ENCODE assay signal across 22 cellular contexts in the genomic region with DNA sequence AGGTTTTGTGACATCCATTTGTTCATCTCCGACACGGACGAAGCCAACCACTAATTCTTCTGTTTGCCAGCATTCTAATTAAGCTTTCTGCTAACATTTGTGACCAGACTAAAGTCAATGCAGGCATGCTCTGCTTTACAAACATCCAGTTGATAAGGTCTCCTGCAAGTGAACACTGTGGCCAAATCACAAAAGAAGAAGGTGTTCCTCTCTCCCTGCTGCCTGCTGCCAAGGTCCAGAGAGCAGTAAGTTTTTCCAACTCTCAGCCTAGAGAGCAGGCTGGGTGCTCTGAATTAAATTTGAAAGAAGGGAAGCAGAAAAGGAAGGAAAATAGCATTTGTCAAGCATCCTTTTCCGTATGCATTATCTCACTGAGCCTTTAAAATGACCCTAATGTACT.
DNase-seq lines count a peak whose midpoint lies in the region; ATAC-seq and TF ChIP-seq lines count a peak whose summit lies in the region.
"Had no signal": no experiment of that assay in that cellular context is flagged by ENCODE, and none has a peak within 500 bp of the region (broad histone marks: within the 10 kb centered on the region; RNA-seq: fewer than 3 reads in every experiment).

No MANE protein-coding gene starts in this region.

- no peak overlapping the region for H2BK5ac ChIP-seq in mesenchymal stem cell (ENCODE audit: low read depth, low read length, poor library complexity, severe bottlenecking)

- no peak overlapping the region for H3K4me3 ChIP-seq in mesenchymal stem cell (ENCODE audit: insufficient read depth in 1 of 2, low read depth in 1 of 2, low read length in 2 of 2)
- no peak overlapping the region for H3K4me3 ChIP-seq in stomach smooth muscle (ENCODE audit: low read length in 2 of 2)
- H3K4me3 ChIP-seq in uterus, result no peak overlapping the region
- H3K4me3 ChIP-seq: A549; BLaER1 treated with 17β-estradiol and CSF1 and Interleukin-3, amounts not matched to agents 10 nM and 100 nM; GM12878; GM23248 had no signal

- H2AFZ ChIP-seq in mesenchymal stem cell (ENCODE audit: low read depth, low read length), result no peak overlapping the region
- H2AFZ ChIP-seq: GM23248 had no signal

- H3K27me3 ChIP-seq in mesenchymal stem cell (ENCODE audit: control insufficient read depth in 1 of 2, insufficient read depth in 1 of 2, low read length in 2 of 2) (peaks cover 0 to 3% of the 10 kb centered on the region in 2 experiments), stomach smooth muscle (ENCODE audit: control insufficient read depth in 1 of 2, insufficient read depth in 2 of 2, low read length in 2 of 2) (no peaks in the 10 kb centered on the region), uterus (no peaks in the 10 kb centered on the region)
- H3K27me3 ChIP-seq: BLaER1 treated with 17β-estradiol and CSF1 and Interleukin-3, amounts not matched to agents 10 nM and 100 nM had no signal

- H3K79me1 ChIP-seq in mesenchymal stem cell (replicated peaks; ENCODE audit: low read length, poor library complexity, severe bottlenecking), result no peaks in the 10 kb centered on the region

- no peaks in the 10 kb centered on the region for H3K36me3 ChIP-seq in mesenchymal stem cell (ENCODE audit: control insufficient read depth in 1 of 2, insufficient read depth in 2 of 2, low read depth in 1 of 2, low read length in 2 of 2)
- H3K36me3 ChIP-seq in stomach smooth muscle (ENCODE audit: control insufficient read depth in 2 of 2, insufficient read depth in 2 of 2, low read length in 2 of 2), result no peaks in the 10 kb centered on the region
- H3K36me3 ChIP-seq in uterus, result no peaks in the 10 kb centered on the region
- H3K36me3 ChIP-seq: BE2C had no signal

- H3K4me1 ChIP-seq in mesenchymal stem cell (ENCODE audit: control insufficient read depth, insufficient read depth, low read depth, low read length) (no peaks in the 10 kb centered on the region), stomach smooth muscle (ENCODE audit: control insufficient read depth, insufficient read depth, low read length) (peaks cover 22% of the 10 kb centered on the region), uterus (peaks cover 0 to 4% of the 10 kb centered on the region in 2 donors)
- H3K4me1 ChIP-seq: A549, BE2C had no signal

- no peak for TF ChIP-seq POLR2A in uterus (IDR thresholded peaks at IDR 0.05)

- 68% methylated on average over 4 of the region's 4 CpGs for WGBS in mesenchymal stem cell

- no peak overlapping the region for H3K27ac ChIP-seq in mesenchymal stem cell (ENCODE audit: low read length, poor library complexity, severe bottlenecking)
- peak overlapping the region; percentile 4 for H3K27ac ChIP-seq in stomach smooth muscle (ENCODE audit: low read length)
- H3K27ac ChIP-seq in uterus, result no peak overlapping the region
- H3K27ac ChIP-seq: A549; BLaER1 treated with 17β-estradiol and CSF1 and Interleukin-3, amounts not matched to agents 10 nM and 100 nM; GM23248 had no signal

- H3K4me2 ChIP-seq in mesenchymal stem cell (ENCODE audit: low read length, poor library complexity, severe bottlenecking), result no peak overlapping the region
- H3K4me2 ChIP-seq: A549 had no signal

- no peak for DNase-seq in left ventricle myocardium superior
- no peak for DNase-seq in left cardiac atrium
- DNase-seq in mesenchymal stem cell, result no peak
- DNase-seq in uterus, result no peak
- DNase-seq in HT-29 (ENCODE audit: low spot score), result no peak
- DNase-seq: 8988T; ACHN; AML-193; BE2C; CD4-positive, alpha-beta T cell; CD8-positive, alpha-beta memory T cell; DMS 273 treated with DMSO at 0.1 percent for 48 hours; DMS79; EL; GDM1; GM23248; H7; HCEC 1CT had no signal

- H3K14ac ChIP-seq in mesenchymal stem cell (ENCODE audit: low read length in 2 of 2), result no peak overlapping the region

- H3K18ac ChIP-seq in mesenchymal stem cell (ENCODE audit: low read depth in 1 of 2, low read length in 2 of 2), result no peak overlapping the region

- no peak overlapping the region for H3K23ac ChIP-seq in mesenchymal stem cell (ENCODE audit: low read length in 2 of 2)

- intact Hi-C loops in left ventricle myocardium superior (cut with micrococcal nuclease) (no loop called here), left cardiac atrium (cut with DNase I) (no loop called here), uterus (cut with DNase I; ENCODE audit: low total_unique reads) (no loop called here)

- H3K4ac ChIP-seq in mesenchymal stem cell (ENCODE audit: low read depth in 1 of 2, low read length in 2 of 2), result peak overlapping the region in 1 of 2 experiments; percentile 84

- H4K8ac ChIP-seq in mesenchymal stem cell (ENCODE audit: low read length), result no peak overlapping the region

- peak; percentile 58 for ATAC-seq in left ventricle myocardium superior
- ATAC-seq in left cardiac atrium, result no peak
- ATAC-seq: A549, GM12878 had no signal

- H2BK120ac ChIP-seq in mesenchymal stem cell (ENCODE audit: low read depth, low read length), result no peak overlapping the region

- no peak overlapping the region for H3K9ac ChIP-seq in mesenchymal stem cell (ENCODE audit: low read length)
- H3K9ac ChIP-seq in stomach smooth muscle (ENCODE audit: low read length in 2 of 2), result no peak overlapping the region
- H3K9ac ChIP-seq: BLaER1 treated with 17β-estradiol and CSF1 and Interleukin-3, amounts not matched to agents 10 nM and 100 nM; GM23248 had no signal

- no peaks in the 10 kb centered on the region for H3K9me3 ChIP-seq in mesenchymal stem cell (ENCODE audit: control insufficient read depth, low read length)
- H3K9me3 ChIP-seq in stomach smooth muscle (ENCODE audit: control insufficient read depth in 2 of 2, low read length in 2 of 2), result no peaks in the 10 kb centered on the region
- no peaks in the 10 kb centered on the region for H3K9me3 ChIP-seq in uterus
- H3K9me3 ChIP-seq: A549; BE2C; BLaER1 treated with 17β-estradiol and CSF1 and Interleukin-3, amounts not matched to agents 10 nM and 100 nM had no signal

- H2BK12ac ChIP-seq in mesenchymal stem cell (ENCODE audit: low read length in 2 of 2), result peak overlapping the region; percentile 63 to 84

- no peak overlapping the region for H2BK15ac ChIP-seq in mesenchymal stem cell (ENCODE audit: low read depth, poor library complexity, severe bottlenecking)

- H4K91ac ChIP-seq in mesenchymal stem cell (ENCODE audit: low read length), result no peak overlapping the region

- TF ChIP-seq CTCF in uterus (IDR thresholded peaks at IDR 0.05), result no peak

- no peak overlapping the region for H2AK5ac ChIP-seq in mesenchymal stem cell (ENCODE audit: low read length, severe bottlenecking)
